In genomic region chr2:73237168-73237567, GRCh38 we compare ENCODE assay signal across 1 cellular context.
TF ChIP-seq lines count a peak whose summit lies in the region.

No MANE protein-coding gene starts in this region.

TF ChIP-seq in H1, 55 proteins besides CTCF, POLR2A, EP300 and RAD21:
- TF ChIP-seq SIX5 (IDR thresholded peaks at IDR 0.05; ENCODE audit: low read depth, low read length) (no peak), POU5F1 (IDR thresholded peaks at IDR 0.05; ENCODE audit: low read depth, low read length) (no peak), SIRT6 (IDR thresholded peaks at IDR 0.05; ENCODE audit: low read length) (no peak), CHD1 (IDR thresholded peaks at IDR 0.05; ENCODE audit: low read depth, low read length) (no peak), EZH2 (IDR thresholded peaks at IDR 0.05; ENCODE audit: low read depth, low read length, severe bottlenecking) (no peak), CEBPB (IDR thresholded peaks at IDR 0.05; ENCODE audit: low read depth, low read length) (no peak)
- TF ChIP-seq, protein P1, sequence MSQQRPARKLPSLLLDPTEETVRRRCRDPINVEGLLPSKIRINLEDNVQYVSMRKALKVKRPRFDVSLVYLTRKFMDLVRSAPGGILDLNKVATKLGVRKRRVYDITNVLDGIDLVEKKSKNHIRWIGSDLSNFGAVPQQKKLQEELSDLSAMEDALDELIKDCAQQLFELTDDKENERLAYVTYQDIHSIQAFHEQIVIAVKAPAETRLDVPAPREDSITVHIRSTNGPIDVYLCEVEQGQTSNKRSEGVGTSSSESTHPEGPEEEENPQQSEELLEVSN (IDR thresholded peaks at IDR 0.05): no peak
TF ChIP-seq in H1: peak in this region for 0.
